ENCODE assay signal across 1 cellular context in the genomic region with DNA sequence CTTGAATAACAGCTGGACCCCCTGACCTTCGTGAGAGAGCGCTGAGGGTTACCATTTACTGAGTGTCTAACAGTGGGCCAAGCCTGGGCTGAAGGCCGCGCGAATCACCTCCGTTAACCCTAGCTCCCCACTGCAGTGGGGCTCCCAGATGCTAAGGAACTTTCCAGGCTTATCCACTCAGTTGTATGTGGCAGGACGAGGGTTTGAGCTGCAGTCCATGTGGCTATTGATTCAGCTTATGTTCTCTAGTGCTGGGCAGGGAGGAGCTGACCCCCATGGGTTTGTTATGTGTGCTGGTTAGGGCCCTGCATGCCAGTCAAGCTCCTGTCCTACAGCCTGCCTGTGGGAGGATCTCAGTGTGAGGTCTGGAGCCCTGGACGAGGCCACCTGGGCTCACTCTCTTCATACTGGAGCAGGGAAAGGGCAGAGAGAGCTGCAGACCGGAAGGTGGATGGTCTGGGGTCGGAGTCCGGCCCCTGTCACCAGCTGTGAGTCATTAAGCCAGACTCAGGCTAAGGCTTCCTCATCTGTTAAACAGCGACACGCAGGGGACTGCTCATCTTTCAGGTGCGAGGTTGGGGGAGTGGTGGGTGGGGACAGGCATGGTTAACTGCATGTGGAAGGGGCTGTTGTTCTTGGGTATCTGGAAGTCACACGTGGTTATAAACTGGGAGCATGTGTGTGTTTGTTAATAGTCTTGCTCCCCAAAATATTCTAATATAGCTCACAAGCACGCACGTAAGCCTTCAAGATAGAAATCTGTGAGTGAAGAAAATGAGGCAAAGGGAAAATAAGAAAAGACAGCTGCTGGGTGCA.
TF ChIP-seq lines count a peak whose summit lies in the region.

No MANE protein-coding gene starts in this region.

TF ChIP-seq in HepG2, 621 proteins besides CTCF, POLR2A, EP300 and RAD21 (continued from another document and continues in another):
- TF ChIP-seq, protein P1, sequence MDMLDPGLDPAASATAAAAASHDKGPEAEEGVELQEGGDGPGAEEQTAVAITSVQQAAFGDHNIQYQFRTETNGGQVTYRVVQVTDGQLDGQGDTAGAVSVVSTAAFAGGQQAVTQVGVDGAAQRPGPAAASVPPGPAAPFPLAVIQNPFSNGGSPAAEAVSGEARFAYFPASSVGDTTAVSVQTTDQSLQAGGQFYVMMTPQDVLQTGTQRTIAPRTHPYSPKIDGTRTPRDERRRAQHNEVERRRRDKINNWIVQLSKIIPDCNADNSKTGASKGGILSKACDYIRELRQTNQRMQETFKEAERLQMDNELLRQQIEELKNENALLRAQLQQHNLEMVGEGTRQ (IDR thresholded peaks at IDR 0.05; ENCODE audit: low read depth, low read length) = no peak
- TF ChIP-seq, protein P1 (CRISPR knock-in tag; IDR thresholded peaks at IDR 0.05; ENCODE audit: borderline replicate concordance) = no peak
- TF ChIP-seq CREM (IDR thresholded peaks at IDR 0.05) (peak; percentile 46; the same call in 1 of the 2 replicates), CREM (CRISPR knock-in tag; IDR thresholded peaks at IDR 0.05) (no peak), EED (CRISPR knock-in tag; IDR thresholded peaks at IDR 0.05) (0 out of 2 replicates have a peak, but pooled peaks have one; percentile 60), ISL2 (CRISPR knock-in tag; IDR thresholded peaks at IDR 0.05) (no peak), ZNF382 (CRISPR knock-in tag; IDR thresholded peaks at IDR 0.05; ENCODE audit: borderline replicate concordance) (no peak), SOX6 (IDR thresholded peaks at IDR 0.05) (no peak), SOX6 (CRISPR knock-in tag; IDR thresholded peaks at IDR 0.05) (peak; percentile 67; the same call in 1 of the 2 replicates), ZNF652 (CRISPR knock-in tag; IDR thresholded peaks at IDR 0.05; ENCODE audit: borderline replicate concordance, low read depth) (no peak), ZNF713 (CRISPR knock-in tag; IDR thresholded peaks at IDR 0.05) (no peak; the same call in 1 of the 2 replicates), ZNF816 (CRISPR knock-in tag; IDR thresholded peaks at IDR 0.05; ENCODE audit: borderline replicate concordance) (peak; percentile 20; the same call in 1 of the 2 replicates), LCORL (IDR thresholded peaks at IDR 0.05) (0 out of 2 replicates have a peak, but pooled peaks have one; percentile 21), LCORL (CRISPR knock-in tag; IDR thresholded peaks at IDR 0.05) (peak; percentile 50; the same call in 1 of the 2 replicates), SCMH1 (CRISPR knock-in tag; IDR thresholded peaks at IDR 0.05; ENCODE audit: borderline replicate concordance) (no peak), JARID2 (CRISPR knock-in tag; IDR thresholded peaks at IDR 0.05; ENCODE audit: insufficient replicate concordance) (no peak), KDM5A (IDR thresholded peaks at IDR 0.05; ENCODE audit: borderline replicate concordance, low read length) (no peak), PITX1 (CRISPR knock-in tag; IDR thresholded peaks at IDR 0.05) (peak; percentile 72), HNRNPK (IDR thresholded peaks at IDR 0.05; ENCODE audit: low read depth, low read length, poor library complexity, severe bottlenecking) (no peak), NONO (IDR thresholded peaks at IDR 0.05) (no peak), NONO (CRISPR knock-in tag; conservative IDR thresholded peaks at IDR 0.05) (peak; percentile 57; the same call in 1 of the 2 replicates), MYC (CRISPR knock-in tag; IDR thresholded peaks at IDR 0.05; ENCODE audit: borderline replicate concordance) (peak; percentile 59), YEATS2 (CRISPR knock-in tag; IDR thresholded peaks at IDR 0.05; ENCODE audit: borderline replicate concordance) (peak; percentile 41; the same call in 1 of the 2 replicates), ARNT (IDR thresholded peaks at IDR 0.05) (no peak), KAT7 (CRISPR knock-in tag; IDR thresholded peaks at IDR 0.05; ENCODE audit: borderline replicate concordance) (no peak), KLF16 (CRISPR knock-in tag; IDR thresholded peaks at IDR 0.05) (no peak), CEBPG (CRISPR knock-in tag; IDR thresholded peaks at IDR 0.05) (no peak), TAF15 (IDR thresholded peaks at IDR 0.05; ENCODE audit: low read depth, low read length, poor library complexity, severe bottlenecking) (no peak), SPEN (CRISPR knock-in tag; IDR thresholded peaks at IDR 0.05; ENCODE audit: low read depth) (peak; percentile 75), ZNF484 (CRISPR knock-in tag; IDR thresholded peaks at IDR 0.05; ENCODE audit: borderline replicate concordance, low read depth) (no peak), ZNF432 (CRISPR knock-in tag; IDR thresholded peaks at IDR 0.05; ENCODE audit: borderline replicate concordance) (no peak), HDAC1 (CRISPR knock-in tag; IDR thresholded peaks at IDR 0.05) (peak; percentile 81; the same call in 1 of the 2 replicates), MEIS1 (CRISPR knock-in tag; IDR thresholded peaks at IDR 0.05; ENCODE audit: borderline replicate concordance) (peak; percentile 26; the same call in 1 of the 2 replicates), TCF12 (IDR thresholded peaks at IDR 0.05) (no peak), TCF12 (CRISPR knock-in tag; IDR thresholded peaks at IDR 0.05) (peak; percentile 4; the same call in 1 of the 2 replicates), RFXAP (CRISPR knock-in tag; IDR thresholded peaks at IDR 0.05; ENCODE audit: borderline replicate concordance) (0 out of 2 replicates have a peak, but pooled peaks have one; percentile 42), ASH2L (IDR thresholded peaks at IDR 0.05; ENCODE audit: insufficient read length, low read depth, low read length) (peak; percentile 49), SAP130 (CRISPR knock-in tag; IDR thresholded peaks at IDR 0.05; ENCODE audit: low read depth) (peak; percentile 92), FOXK1 (CRISPR knock-in tag; IDR thresholded peaks at IDR 0.05; ENCODE audit: borderline replicate concordance, low read depth) (peak; percentile 43; the same call in 1 of the 2 replicates), KMT2A (CRISPR knock-in tag; IDR thresholded peaks at IDR 0.05) (0 out of 2 replicates have a peak, but pooled peaks have one; percentile 46)
- TF ChIP-seq, protein P2, sequence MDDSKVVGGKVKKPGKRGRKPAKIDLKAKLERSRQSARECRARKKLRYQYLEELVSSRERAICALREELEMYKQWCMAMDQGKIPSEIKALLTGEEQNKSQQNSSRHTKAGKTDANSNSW (CRISPR knock-in tag; IDR thresholded peaks at IDR 0.05; ENCODE audit: borderline replicate concordance) = no peak
- TF ChIP-seq, protein P3, sequence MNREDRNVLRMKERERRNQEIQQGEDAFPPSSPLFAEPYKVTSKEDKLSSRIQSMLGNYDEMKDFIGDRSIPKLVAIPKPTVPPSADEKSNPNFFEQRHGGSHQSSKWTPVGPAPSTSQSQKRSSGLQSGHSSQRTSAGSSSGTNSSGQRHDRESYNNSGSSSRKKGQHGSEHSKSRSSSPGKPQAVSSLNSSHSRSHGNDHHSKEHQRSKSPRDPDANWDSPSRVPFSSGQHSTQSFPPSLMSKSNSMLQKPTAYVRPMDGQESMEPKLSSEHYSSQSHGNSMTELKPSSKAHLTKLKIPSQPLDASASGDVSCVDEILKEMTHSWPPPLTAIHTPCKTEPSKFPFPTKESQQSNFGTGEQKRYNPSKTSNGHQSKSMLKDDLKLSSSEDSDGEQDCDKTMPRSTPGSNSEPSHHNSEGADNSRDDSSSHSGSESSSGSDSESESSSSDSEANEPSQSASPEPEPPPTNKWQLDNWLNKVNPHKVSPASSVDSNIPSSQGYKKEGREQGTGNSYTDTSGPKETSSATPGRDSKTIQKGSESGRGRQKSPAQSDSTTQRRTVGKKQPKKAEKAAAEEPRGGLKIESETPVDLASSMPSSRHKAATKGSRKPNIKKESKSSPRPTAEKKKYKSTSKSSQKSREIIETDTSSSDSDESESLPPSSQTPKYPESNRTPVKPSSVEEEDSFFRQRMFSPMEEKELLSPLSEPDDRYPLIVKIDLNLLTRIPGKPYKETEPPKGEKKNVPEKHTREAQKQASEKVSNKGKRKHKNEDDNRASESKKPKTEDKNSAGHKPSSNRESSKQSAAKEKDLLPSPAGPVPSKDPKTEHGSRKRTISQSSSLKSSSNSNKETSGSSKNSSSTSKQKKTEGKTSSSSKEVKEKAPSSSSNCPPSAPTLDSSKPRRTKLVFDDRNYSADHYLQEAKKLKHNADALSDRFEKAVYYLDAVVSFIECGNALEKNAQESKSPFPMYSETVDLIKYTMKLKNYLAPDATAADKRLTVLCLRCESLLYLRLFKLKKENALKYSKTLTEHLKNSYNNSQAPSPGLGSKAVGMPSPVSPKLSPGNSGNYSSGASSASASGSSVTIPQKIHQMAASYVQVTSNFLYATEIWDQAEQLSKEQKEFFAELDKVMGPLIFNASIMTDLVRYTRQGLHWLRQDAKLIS (CRISPR knock-in tag; IDR thresholded peaks at IDR 0.05) = 0 out of 2 replicates have a peak, but pooled peaks have one; percentile 74
- TF ChIP-seq, protein P4, sequence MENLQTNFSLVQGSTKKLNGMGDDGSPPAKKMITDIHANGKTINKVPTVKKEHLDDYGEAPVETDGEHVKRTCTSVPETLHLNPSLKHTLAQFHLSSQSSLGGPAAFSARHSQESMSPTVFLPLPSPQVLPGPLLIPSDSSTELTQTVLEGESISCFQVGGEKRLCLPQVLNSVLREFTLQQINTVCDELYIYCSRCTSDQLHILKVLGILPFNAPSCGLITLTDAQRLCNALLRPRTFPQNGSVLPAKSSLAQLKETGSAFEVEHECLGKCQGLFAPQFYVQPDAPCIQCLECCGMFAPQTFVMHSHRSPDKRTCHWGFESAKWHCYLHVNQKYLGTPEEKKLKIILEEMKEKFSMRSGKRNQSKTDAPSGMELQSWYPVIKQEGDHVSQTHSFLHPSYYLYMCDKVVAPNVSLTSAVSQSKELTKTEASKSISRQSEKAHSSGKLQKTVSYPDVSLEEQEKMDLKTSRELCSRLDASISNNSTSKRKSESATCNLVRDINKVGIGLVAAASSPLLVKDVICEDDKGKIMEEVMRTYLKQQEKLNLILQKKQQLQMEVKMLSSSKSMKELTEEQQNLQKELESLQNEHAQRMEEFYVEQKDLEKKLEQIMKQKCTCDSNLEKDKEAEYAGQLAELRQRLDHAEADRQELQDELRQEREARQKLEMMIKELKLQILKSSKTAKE (CRISPR knock-in tag; IDR thresholded peaks at IDR 0.05; ENCODE audit: borderline replicate concordance) = peak; percentile 79
- TF ChIP-seq, protein P5, sequence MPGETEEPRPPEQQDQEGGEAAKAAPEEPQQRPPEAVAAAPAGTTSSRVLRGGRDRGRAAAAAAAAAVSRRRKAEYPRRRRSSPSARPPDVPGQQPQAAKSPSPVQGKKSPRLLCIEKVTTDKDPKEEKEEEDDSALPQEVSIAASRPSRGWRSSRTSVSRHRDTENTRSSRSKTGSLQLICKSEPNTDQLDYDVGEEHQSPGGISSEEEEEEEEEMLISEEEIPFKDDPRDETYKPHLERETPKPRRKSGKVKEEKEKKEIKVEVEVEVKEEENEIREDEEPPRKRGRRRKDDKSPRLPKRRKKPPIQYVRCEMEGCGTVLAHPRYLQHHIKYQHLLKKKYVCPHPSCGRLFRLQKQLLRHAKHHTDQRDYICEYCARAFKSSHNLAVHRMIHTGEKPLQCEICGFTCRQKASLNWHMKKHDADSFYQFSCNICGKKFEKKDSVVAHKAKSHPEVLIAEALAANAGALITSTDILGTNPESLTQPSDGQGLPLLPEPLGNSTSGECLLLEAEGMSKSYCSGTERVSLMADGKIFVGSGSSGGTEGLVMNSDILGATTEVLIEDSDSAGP (CRISPR knock-in tag; IDR thresholded peaks at IDR 0.05; ENCODE audit: borderline replicate concordance) = peak; percentile 68
- TF ChIP-seq, protein P6, sequence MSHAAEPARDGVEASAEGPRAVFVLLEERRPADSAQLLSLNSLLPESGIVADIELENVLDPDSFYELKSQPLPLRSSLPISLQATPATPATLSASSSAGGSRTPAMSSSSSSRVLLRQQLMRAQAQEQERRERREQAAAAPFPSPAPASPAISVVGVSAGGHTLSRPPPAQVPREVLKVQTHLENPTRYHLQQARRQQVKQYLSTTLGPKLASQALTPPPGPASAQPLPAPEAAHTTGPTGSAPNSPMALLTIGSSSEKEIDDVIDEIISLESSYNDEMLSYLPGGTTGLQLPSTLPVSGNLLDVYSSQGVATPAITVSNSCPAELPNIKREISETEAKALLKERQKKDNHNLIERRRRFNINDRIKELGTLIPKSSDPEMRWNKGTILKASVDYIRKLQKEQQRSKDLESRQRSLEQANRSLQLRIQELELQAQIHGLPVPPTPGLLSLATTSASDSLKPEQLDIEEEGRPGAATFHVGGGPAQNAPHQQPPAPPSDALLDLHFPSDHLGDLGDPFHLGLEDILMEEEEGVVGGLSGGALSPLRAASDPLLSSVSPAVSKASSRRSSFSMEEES (CRISPR knock-in tag; IDR thresholded peaks at IDR 0.05) = peak; percentile 80
- TF ChIP-seq, protein P7, sequence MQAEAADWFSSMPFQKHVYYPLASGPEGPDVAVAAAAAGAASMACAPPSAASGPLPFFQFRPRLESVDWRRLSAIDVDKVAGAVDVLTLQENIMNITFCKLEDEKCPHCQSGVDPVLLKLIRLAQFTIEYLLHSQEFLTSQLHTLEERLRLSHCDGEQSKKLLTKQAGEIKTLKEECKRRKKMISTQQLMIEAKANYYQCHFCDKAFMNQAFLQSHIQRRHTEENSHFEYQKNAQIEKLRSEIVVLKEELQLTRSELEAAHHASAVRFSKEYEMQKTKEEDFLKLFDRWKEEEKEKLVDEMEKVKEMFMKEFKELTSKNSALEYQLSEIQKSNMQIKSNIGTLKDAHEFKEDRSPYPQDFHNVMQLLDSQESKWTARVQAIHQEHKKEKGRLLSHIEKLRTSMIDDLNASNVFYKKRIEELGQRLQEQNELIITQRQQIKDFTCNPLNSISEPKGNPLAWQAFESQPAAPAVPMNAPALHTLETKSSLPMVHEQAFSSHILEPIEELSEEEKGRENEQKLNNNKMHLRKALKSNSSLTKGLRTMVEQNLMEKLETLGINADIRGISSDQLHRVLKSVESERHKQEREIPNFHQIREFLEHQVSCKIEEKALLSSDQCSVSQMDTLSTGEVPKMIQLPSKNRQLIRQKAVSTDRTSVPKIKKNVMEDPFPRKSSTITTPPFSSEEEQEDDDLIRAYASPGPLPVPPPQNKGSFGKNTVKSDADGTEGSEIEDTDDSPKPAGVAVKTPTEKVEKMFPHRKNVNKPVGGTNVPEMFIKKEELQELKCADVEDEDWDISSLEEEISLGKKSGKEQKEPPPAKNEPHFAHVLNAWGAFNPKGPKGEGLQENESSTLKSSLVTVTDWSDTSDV (CRISPR knock-in tag; IDR thresholded peaks at IDR 0.05) = 0 out of 2 replicates have a peak, but pooled peaks have one; percentile 36
- TF ChIP-seq, protein P8, sequence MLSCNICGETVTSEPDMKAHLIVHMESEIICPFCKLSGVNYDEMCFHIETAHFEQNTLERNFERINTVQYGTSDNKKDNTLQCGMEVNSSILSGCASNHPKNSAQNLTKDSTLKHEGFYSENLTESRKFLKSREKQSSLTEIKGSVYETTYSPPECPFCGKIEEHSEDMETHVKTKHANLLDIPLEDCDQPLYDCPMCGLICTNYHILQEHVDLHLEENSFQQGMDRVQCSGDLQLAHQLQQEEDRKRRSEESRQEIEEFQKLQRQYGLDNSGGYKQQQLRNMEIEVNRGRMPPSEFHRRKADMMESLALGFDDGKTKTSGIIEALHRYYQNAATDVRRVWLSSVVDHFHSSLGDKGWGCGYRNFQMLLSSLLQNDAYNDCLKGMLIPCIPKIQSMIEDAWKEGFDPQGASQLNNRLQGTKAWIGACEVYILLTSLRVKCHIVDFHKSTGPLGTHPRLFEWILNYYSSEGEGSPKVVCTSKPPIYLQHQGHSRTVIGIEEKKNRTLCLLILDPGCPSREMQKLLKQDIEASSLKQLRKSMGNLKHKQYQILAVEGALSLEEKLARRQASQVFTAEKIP (CRISPR knock-in tag; IDR thresholded peaks at IDR 0.05; ENCODE audit: borderline replicate concordance) = no peak
